ENCODE assay signal across 10 cellular contexts in genomic region chr4:70666369-70666768, GRCh38. TPM values are rescaled to one million over a fixed set of nuclear protein-coding genes. Genes with fewer than 3 reads are reported as not detected.
DNase-seq lines count a peak whose midpoint lies in the region; ATAC-seq, FAIRE-seq and TF ChIP-seq lines count a peak whose summit lies in the region.
"Had no signal": no experiment of that assay in that cellular context is flagged by ENCODE, and none has a peak within 500 bp of the region (broad histone marks: within the 10 kb centered on the region; RNA-seq: fewer than 3 reads in every experiment).

JCHAIN (minus strand) TSS chr4:70666508; CDS start chr4:70666490, 18 bp downstream.

- DNase-seq in astrocyte (ENCODE audit: low read depth) (peak; percentile 35), smooth muscle cell (lab: John Stamatoyannopoulos, UW; ENCODE audit: unreplicated experiment) (no peak), pancreas (no peak), SHP77 treated with DMSO at 0.1 percent for 48 hours (lab: John Stamatoyannopoulos, UW) (no peak)
- no peak for DNase-seq in activated CD8-positive, alpha-beta T cell treated with anti-CD3 and anti-CD28 coated beads, Interleukin-2, amount 10 ng/mL, durations not matched to agents 7 days and 5 days
- DNase-seq in stimulated activated CD8-positive, alpha-beta memory T cell treated with anti-CD3 and anti-CD28 coated beads, Interleukin-4, amount 100 ng/mL, for 48 hours, result no peak
- DNase-seq: NCI-H2081 had no signal

- H3K79me2 ChIP-seq in astrocyte (ENCODE audit: insufficient read depth, low read length), result no peaks in the 10 kb centered on the region
- no peaks in the 10 kb centered on the region for H3K79me2 ChIP-seq in smooth muscle cell (ENCODE audit: low read depth)

- CTCF ChIA-PET in activated CD8-positive, alpha-beta T cell treated with anti-CD3 and anti-CD28 coated beads, Interleukin-2, amount 10 ng/mL, durations not matched to agents 7 days and 5 days (lab: Charles Lee), result interaction anchor here (0.9 to 2.5 kb wide), 6 partner anchors 10 to 69 kb away, joined by 3 to 8 read pairs (median 4); no protein-coding TSS in a partner anchor

- TF ChIP-seq CTCF in astrocyte (IDR thresholded peaks at IDR 0.05; ENCODE audit: insufficient read depth, low read depth, low read length) (no peak), smooth muscle cell (IDR thresholded peaks at IDR 0.05; ENCODE audit: borderline replicate concordance, insufficient read depth, poor library complexity, severe bottlenecking) (no peak), pancreas (IDR thresholded peaks at IDR 0.05) (no peak)

- intact Hi-C loops in pancreas (cut with DNase I), result no loop called here

- H3K4me3 ChIP-seq in astrocyte (ENCODE audit: insufficient read depth, low read depth, low read length) (no peak within 1 kb of the TSS), smooth muscle cell (no peak within 1 kb of the TSS), pancreas (no peak within 1 kb of the TSS)
- H3K4me3 ChIP-seq: prostate gland had no signal

- H3K4me1 Mint-ChIP-seq in astrocyte (ENCODE audit: low read depth, unreplicated experiment), result peaks cover 9% of the 10 kb centered on the region
- H3K4me1 Mint-ChIP-seq in activated CD8-positive, alpha-beta T cell treated with anti-CD3 and anti-CD28 coated beads, Interleukin-2, amount 10 ng/mL, durations not matched to agents 7 days and 5 days (ENCODE audit: low read depth), result peaks cover 20% of the 10 kb centered on the region

- H3K4me3 Mint-ChIP-seq in astrocyte (ENCODE audit: unreplicated experiment), result no peak within 1 kb of the TSS
- no peak within 1 kb of the TSS for H3K4me3 Mint-ChIP-seq in activated CD8-positive, alpha-beta T cell treated with anti-CD3 and anti-CD28 coated beads, Interleukin-2, amount 10 ng/mL, durations not matched to agents 7 days and 5 days

- H3K27ac Mint-ChIP-seq in astrocyte (ENCODE audit: unreplicated experiment), result no peak within 1 kb of the TSS
- H3K27ac Mint-ChIP-seq in activated CD8-positive, alpha-beta T cell treated with anti-CD3 and anti-CD28 coated beads, Interleukin-2, amount 10 ng/mL, durations not matched to agents 7 days and 5 days, result no peak within 1 kb of the TSS

- no peaks in the 10 kb centered on the region for H4K20me1 ChIP-seq in astrocyte (ENCODE audit: insufficient read depth, low read length)
- H4K20me1 ChIP-seq in smooth muscle cell (ENCODE audit: low read depth), result no peaks in the 10 kb centered on the region

- POLR2A ChIA-PET in activated CD8-positive, alpha-beta T cell treated with anti-CD3 and anti-CD28 coated beads, Interleukin-2, amount 10 ng/mL, durations not matched to agents 7 days and 5 days (lab: Charles Lee), result no interaction called here

- H3K9me3 ChIP-seq in astrocyte (ENCODE audit: insufficient read depth, low read depth, low read length) (no peaks in the 10 kb centered on the region), smooth muscle cell (replicated peaks; ENCODE audit: low read depth) (no peaks in the 10 kb centered on the region), pancreas (no peaks in the 10 kb centered on the region)
- H3K9me3 ChIP-seq: prostate gland had no signal

- H3K4me2 ChIP-seq in astrocyte (ENCODE audit: low read length), result peak within 1 kb of the TSS; percentile 4
- no peak within 1 kb of the TSS for H3K4me2 ChIP-seq in smooth muscle cell

- 57% methylated on average over 1 of the region's 1 CpG for WGBS in smooth muscle cell (ENCODE audit: low lambda C conversion rate)
- WGBS in pancreas, 2 donors, result 79 to 86% methylated on average over 1 of the region's 1 CpG

- no peak within 1 kb of the TSS for H3K27ac ChIP-seq in astrocyte (ENCODE audit: low read depth, low read length)
- no peak within 1 kb of the TSS for H3K27ac ChIP-seq in smooth muscle cell (ENCODE audit: low read depth)
- no peak within 1 kb of the TSS for H3K27ac ChIP-seq in pancreas
- H3K27ac ChIP-seq: prostate gland had no signal

- no peak within 1 kb of the TSS for H3K9ac ChIP-seq in astrocyte (ENCODE audit: low read length)
- no peak within 1 kb of the TSS for H3K9ac ChIP-seq in smooth muscle cell (ENCODE audit: low read depth)

- H3K27me3 Mint-ChIP-seq in astrocyte (ENCODE audit: low read depth, unreplicated experiment), result peaks cover 4% of the 10 kb centered on the region
- peaks cover 2% of the 10 kb centered on the region for H3K27me3 Mint-ChIP-seq in activated CD8-positive, alpha-beta T cell treated with anti-CD3 and anti-CD28 coated beads, Interleukin-2, amount 10 ng/mL, durations not matched to agents 7 days and 5 days (ENCODE audit: low read depth)

- H3K9me3 Mint-ChIP-seq in astrocyte (ENCODE audit: unreplicated experiment), result no peaks in the 10 kb centered on the region
- no peaks in the 10 kb centered on the region for H3K9me3 Mint-ChIP-seq in activated CD8-positive, alpha-beta T cell treated with anti-CD3 and anti-CD28 coated beads, Interleukin-2, amount 10 ng/mL, durations not matched to agents 7 days and 5 days (ENCODE audit: insufficient read depth)

- H3K4me1 ChIP-seq in astrocyte (ENCODE audit: insufficient read depth, low read length) (no peaks in the 10 kb centered on the region), smooth muscle cell (ENCODE audit: low read depth) (no peaks in the 10 kb centered on the region), pancreas (no peaks in the 10 kb centered on the region)
- H3K4me1 ChIP-seq: prostate gland had no signal

- no peaks in the 10 kb centered on the region for H3F3A ChIP-seq in smooth muscle cell (ENCODE audit: low read depth)

- H2AFZ ChIP-seq in astrocyte (ENCODE audit: low read depth, low read length) (no peak within 1 kb of the TSS), smooth muscle cell (ENCODE audit: low read depth) (peak within 1 kb of the TSS; percentile 29)

- FAIRE-seq in astrocyte (lab: Jason Lieb, UNC) (no peak), pancreas (lab: Jason Lieb, UNC) (no peak)

- H3K36me3 ChIP-seq in astrocyte (ENCODE audit: insufficient read depth, low read length), result no peaks in the 10 kb centered on the region
- H3K36me3 ChIP-seq in smooth muscle cell (ENCODE audit: low read depth), result no peaks in the 10 kb centered on the region
- H3K36me3 ChIP-seq in pancreas, result no peaks in the 10 kb centered on the region
- H3K36me3 ChIP-seq: prostate gland had no signal

- ATAC-seq in GM18858 (IDR thresholded peaks at IDR 0.05; ENCODE audit: unreplicated experiment), result peak; percentile 50
- peak; percentile 62 for ATAC-seq in HG02798 (IDR thresholded peaks at IDR 0.05; ENCODE audit: poor library complexity, unreplicated experiment)
- ATAC-seq in activated CD8-positive, alpha-beta T cell treated with anti-CD3 and anti-CD28 coated beads, Interleukin-2, amount 10 ng/mL, durations not matched to agents 7 days and 5 days, result no peak
- no peak for ATAC-seq in pancreas

- no peaks in the 10 kb centered on the region for H3K27me3 ChIP-seq in astrocyte (ENCODE audit: insufficient read depth, low read length)
- no peaks in the 10 kb centered on the region for H3K27me3 ChIP-seq in smooth muscle cell (ENCODE audit: low read depth)
- H3K27me3 ChIP-seq in pancreas, result no peaks in the 10 kb centered on the region

- no peaks in the 10 kb centered on the region for H3K36me3 Mint-ChIP-seq in astrocyte (ENCODE audit: low read depth, unreplicated experiment)
- H3K36me3 Mint-ChIP-seq in activated CD8-positive, alpha-beta T cell treated with anti-CD3 and anti-CD28 coated beads, Interleukin-2, amount 10 ng/mL, durations not matched to agents 7 days and 5 days (ENCODE audit: low read depth), result no peaks in the 10 kb centered on the region

RNA-seq across cellular contexts. Expression of gene JCHAIN, which starts in this region (rescaled TPM):
- total RNA-seq in astrocyte (not detected in 2 replicates), smooth muscle cell (not detected in 2 replicates), pancreas (100 to 1,000 TPM in 1 of 6 donors, 10 to 100 TPM in 1, 1 to 10 TPM in 3, under 1 TPM in 1; 0.42 to 122 (median 5.9) TPM)
- polyA plus RNA-seq in smooth muscle cell (not detected in 2 replicates), pancreas (1 to 10 TPM in 1 of 2 donors, under 1 TPM in 1; 0.38 to 2.0 TPM)
- total RNA-seq in activated CD8-positive, alpha-beta T cell treated with anti-CD3 and anti-CD28 coated beads, Interleukin-2, amount 10 ng/mL, durations not matched to agents 7 days and 5 days, result not detected

Comparison
In these comparisons a context has a peak if more than half of its experiments do, and no peak if none do; other contexts are left out.
1. Peak in DNase-seq and H3K4me2 ChIP-seq in astrocyte; RNA of the gene not detected or under 1 TPM.
2. ATAC-seq: peak in GM18858 (single experiment) and HG02798 (single experiment); none in activated CD8-positive, alpha-beta T cell treated with anti-CD3 and anti-CD28 coated beads, Interleukin-2, amount 10 ng/mL, durations not matched to agents 7 days and 5 days (single experiment) and pancreas (0 of 4).